ENCODE assay signal across 21 cellular contexts in the genomic region with DNA sequence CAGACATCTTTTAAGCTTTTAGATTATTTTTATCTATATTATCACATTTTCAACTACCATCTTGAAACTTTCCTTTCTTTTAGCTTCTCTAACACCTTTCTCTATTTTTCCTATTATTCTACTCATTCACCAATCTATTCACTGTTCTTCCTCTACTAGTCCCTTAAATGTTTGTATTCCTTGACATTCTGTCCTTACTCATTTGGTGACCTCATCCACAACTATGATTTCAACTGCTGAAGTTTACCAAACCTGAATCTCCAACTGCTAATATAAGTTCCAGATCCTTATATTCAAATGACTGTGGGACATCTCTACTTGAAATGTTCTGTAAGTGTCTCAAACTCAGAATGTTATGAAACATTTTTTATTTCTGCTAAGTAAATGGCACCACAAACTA.
"Had no signal": no experiment of that assay in that cellular context is flagged by ENCODE, and none has a peak within 500 bp of the region (broad histone marks: within the 10 kb centered on the region; RNA-seq: fewer than 3 reads in every experiment).

No MANE protein-coding gene starts in this region.

- H3K9me3 Mint-ChIP-seq: activated naive CD8-positive, alpha-beta T cell treated with anti-CD3 and anti-CD28 coated beads, Interleukin-2, amount 10 ng/mL, durations not matched to agents 7 days and 5 days; activated T-helper 17 cell treated with anti-CD3 and anti-CD28 coated beads, Interleukin-2, amount 50 U/mL, for 72 hours; central memory CD8-positive, alpha-beta T cell; stimulated activated naive B cell treated with anti-CD40 and anti-IgM and Interleukin-4, amounts not matched to agents 10 μg/mL and 1 μg/mL and 100 μg/mL, for 72 hours; T-helper 1 cell treated with Interleukin-12 subunit alpha and Interleukin-12 subunit beta and Interleukin-4 antibody, amounts not matched to agents 30 μg/mL and 1 μg/mL, for 36 hours had no signal

- H3K36me3 ChIP-seq: breast epithelium had no signal

- DNase-seq: activated CD4-positive, alpha-beta T cell treated with anti-CD3 and anti-CD28 coated beads, Interleukin-2, amount 50 U/mL, for 1 hour; activated CD8-positive, alpha-beta T cell treated with anti-CD3 and anti-CD28 coated beads, Interleukin-2, amount 10 ng/mL, durations not matched to agents 7 days and 5 days; activated naive CD8-positive, alpha-beta T cell treated with anti-CD3 and anti-CD28 coated beads, Interleukin-2, amount 10 ng/mL, durations not matched to agents 7 days and 5 days; amniotic stem cell; esophagus squamous epithelium; heart left ventricle; islet precursor cell; lower lobe of right lung; mesendoderm; mucosa of descending colon; nucleus accumbens; posterior cingulate gyrus; small intestine; stimulated activated CD4-positive, alpha-beta T cell treated with anti-CD3 and anti-CD28 coated beads, Interleukin-15, amount 100 ng/mL, for 24 hours; stimulated activated naive B cell treated with anti-CD40 and anti-IgM and Interleukin-4, amounts not matched to agents 10 μg/mL and 1 μg/mL and 100 μg/mL, for 72 hours had no signal

- H3K4me3 ChIP-seq: breast epithelium, coronary artery, esophagus squamous epithelium, heart left ventricle, lower lobe of right lung, mucosa of descending colon had no signal

- H3K27me3 ChIP-seq: breast epithelium, esophagus squamous epithelium, heart left ventricle had no signal

- H3K4me3 Mint-ChIP-seq: activated CD8-positive, alpha-beta T cell treated with anti-CD3 and anti-CD28 coated beads, Interleukin-2, amount 10 ng/mL, durations not matched to agents 7 days and 5 days; activated naive CD8-positive, alpha-beta T cell treated with anti-CD3 and anti-CD28 coated beads, Interleukin-2, amount 10 ng/mL, durations not matched to agents 7 days and 5 days; activated T-helper 17 cell treated with anti-CD3 and anti-CD28 coated beads, Interleukin-2, amount 50 U/mL, for 72 hours; central memory CD8-positive, alpha-beta T cell; stimulated activated naive B cell treated with anti-CD40 and anti-IgM and Interleukin-4, amounts not matched to agents 10 μg/mL and 1 μg/mL and 100 μg/mL, for 72 hours; T-helper 1 cell treated with Interleukin-12 subunit alpha and Interleukin-12 subunit beta and Interleukin-4 antibody, amounts not matched to agents 30 μg/mL and 1 μg/mL, for 36 hours had no signal

- H3K4me1 ChIP-seq: breast epithelium, esophagus squamous epithelium, heart left ventricle, lower lobe of right lung had no signal

- H3K27ac Mint-ChIP-seq: activated CD8-positive, alpha-beta T cell treated with anti-CD3 and anti-CD28 coated beads, Interleukin-2, amount 10 ng/mL, durations not matched to agents 7 days and 5 days; activated naive CD8-positive, alpha-beta T cell treated with anti-CD3 and anti-CD28 coated beads, Interleukin-2, amount 10 ng/mL, durations not matched to agents 7 days and 5 days; activated T-helper 17 cell treated with anti-CD3 and anti-CD28 coated beads, Interleukin-2, amount 50 U/mL, for 72 hours; stimulated activated naive B cell treated with anti-CD40 and anti-IgM and Interleukin-4, amounts not matched to agents 10 μg/mL and 1 μg/mL and 100 μg/mL, for 72 hours; T-helper 1 cell treated with Interleukin-12 subunit alpha and Interleukin-12 subunit beta and Interleukin-4 antibody, amounts not matched to agents 30 μg/mL and 1 μg/mL, for 36 hours had no signal

- H3K9me3 ChIP-seq: breast epithelium, esophagus squamous epithelium, heart left ventricle, lower lobe of right lung, mucosa of descending colon had no signal

- ATAC-seq: activated CD8-positive, alpha-beta T cell treated with anti-CD3 and anti-CD28 coated beads, Interleukin-2, amount 10 ng/mL, durations not matched to agents 7 days and 5 days; activated T-helper 17 cell treated with anti-CD3 and anti-CD28 coated beads, Interleukin-2, amount 50 U/mL, for 72 hours; heart left ventricle; lower lobe of right lung; mucosa of descending colon; sciatic nerve; stimulated activated naive B cell treated with anti-CD40 and anti-IgM and Interleukin-4, amounts not matched to agents 10 μg/mL and 1 μg/mL and 100 μg/mL, for 72 hours had no signal

- H3K27me3 Mint-ChIP-seq: activated naive CD8-positive, alpha-beta T cell treated with anti-CD3 and anti-CD28 coated beads, Interleukin-2, amount 10 ng/mL, durations not matched to agents 7 days and 5 days; activated T-helper 17 cell treated with anti-CD3 and anti-CD28 coated beads, Interleukin-2, amount 50 U/mL, for 72 hours; central memory CD8-positive, alpha-beta T cell; stimulated activated naive B cell treated with anti-CD40 and anti-IgM and Interleukin-4, amounts not matched to agents 10 μg/mL and 1 μg/mL and 100 μg/mL, for 72 hours had no signal

- H3K27ac ChIP-seq: breast epithelium, coronary artery, esophagus squamous epithelium, heart left ventricle, lower lobe of right lung had no signal
